In the genomic region with DNA sequence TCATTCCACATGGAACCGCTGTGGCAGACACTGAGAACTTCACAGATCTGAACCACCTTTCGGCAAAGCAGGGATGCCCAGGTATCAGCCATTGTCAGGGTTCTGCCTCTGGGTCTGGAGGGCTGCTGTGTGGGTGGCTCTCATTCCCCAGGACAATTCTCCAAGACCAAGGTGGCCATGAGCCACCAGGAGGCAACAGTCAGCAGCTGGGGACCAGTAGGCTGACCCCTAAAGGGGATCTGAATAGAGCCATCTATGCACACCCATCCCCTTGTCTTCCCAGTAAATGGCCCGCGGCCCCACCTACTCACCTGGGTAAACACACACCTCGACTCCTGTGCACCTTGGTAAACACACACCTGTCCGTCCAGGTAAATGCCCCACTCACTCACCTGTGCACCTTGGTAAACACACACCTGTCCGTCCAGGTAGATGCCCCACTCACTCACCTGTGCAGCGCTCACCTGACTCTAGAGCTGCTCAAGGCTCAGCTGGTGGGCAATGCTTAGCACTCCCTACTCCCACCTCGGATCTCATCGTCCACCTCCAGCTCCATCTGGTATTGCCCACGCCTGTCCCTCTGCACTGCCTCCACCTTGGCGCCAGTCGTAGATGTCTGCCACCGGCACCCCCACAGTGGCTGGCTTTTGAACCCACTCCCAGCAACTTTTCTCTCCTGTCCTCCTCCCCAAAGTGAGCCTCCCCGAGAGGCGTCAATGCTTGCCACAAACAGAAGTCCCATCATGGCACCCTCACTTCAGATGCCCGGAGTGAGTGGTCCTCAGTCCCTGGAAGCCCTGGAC, we compare ENCODE assay signal across 15 cellular contexts. TPM values are rescaled to one million over a fixed set of nuclear protein-coding genes. Genes with fewer than 3 reads are reported as not detected.
A peak's percentile ranks its signal among the peaks of the same experiment; 100 is the strongest.
DNase-seq lines count a peak whose midpoint lies in the region; ATAC-seq, FAIRE-seq and TF ChIP-seq lines count a peak whose summit lies in the region.
"Had no signal": no experiment of that assay in that cellular context is flagged by ENCODE, and none has a peak within 500 bp of the region (broad histone marks: within the 10 kb centered on the region; RNA-seq: fewer than 3 reads in every experiment).

No MANE protein-coding gene starts in this region.

- H3F3A ChIP-seq in SK-N-SH (replicated peaks; ENCODE audit: insufficient read depth) = no peaks in the 10 kb centered on the region

- H3K79me2 ChIP-seq in SK-N-SH (ENCODE audit: insufficient read depth) (peaks cover 19% of the 10 kb centered on the region), K562 (ENCODE audit: control insufficient read depth, insufficient read depth, low read length) (peaks cover 30% of the 10 kb centered on the region), osteoblast (ENCODE audit: insufficient read depth, low read length) (peaks cover 31% of the 10 kb centered on the region)

- no peaks in the 10 kb centered on the region for H3K9me2 ChIP-seq in SK-N-SH

- peak; percentile 48 for FAIRE-seq in K562 (lab: Jason Lieb, UNC)
- FAIRE-seq: GM18507 had no signal

- no peaks in the 10 kb centered on the region for H3K36me3 ChIP-seq in SK-N-SH (replicated peaks in 1 of 2; ENCODE audit: control insufficient read depth in 1 of 2, insufficient read depth in 2 of 2, low read length in 1 of 2)
- peaks cover 13% of the 10 kb centered on the region; the same call in 2 of the 3 replicates for H3K36me3 ChIP-seq in K562 (ENCODE audit: control insufficient read depth, insufficient read depth, low read length)
- H3K36me3 ChIP-seq in osteoblast (ENCODE audit: insufficient read depth, low read length) = no peaks in the 10 kb centered on the region
- no peaks in the 10 kb centered on the region for H3K36me3 ChIP-seq in A673 (ENCODE audit: insufficient read depth, low read length, poor library complexity, severe bottlenecking)
- H3K36me3 ChIP-seq: right atrium auricular region, SJCRH30 had no signal

- ATAC-seq in SK-N-SH treated with all-trans-retinoic acid at 6 μM for 48 hours = no peak
- peak; percentile 13 for ATAC-seq in K562
- no peak for ATAC-seq in HG03342 (IDR thresholded peaks at IDR 0.05; ENCODE audit: unreplicated experiment)
- ATAC-seq: left ventricle myocardium superior had no signal

- no peak for TF ChIP-seq POLR2A in NB4 (IDR thresholded peaks at IDR 0.05; ENCODE audit: extremely low read depth, insufficient read length)
- no peak for TF ChIP-seq POLR2A in K562 (conservative IDR thresholded peaks at IDR 0.05)

- H3K4me3 ChIP-seq in SK-N-SH (ENCODE audit: low read depth in 2 of 2, low read length in 1 of 2) (no peak overlapping the region), NB4 (ENCODE audit: low read depth, low read length) (no peak overlapping the region), K562 (no peak overlapping the region), osteoblast (ENCODE audit: insufficient read depth, low read length) (no peak overlapping the region), A673 (ENCODE audit: low read depth, low read length, poor library complexity, severe bottlenecking) (no peak overlapping the region)
- H3K4me3 ChIP-seq: SJCRH30 had no signal

- 38% methylated on average over 15 of the region's 17 CpGs for WGBS in SK-N-SH (ENCODE audit: low lambda C conversion rate)
- WGBS in K562 (ENCODE audit: insufficient coverage, low coverage, missing lambda C conversion rate) = 27% methylated on average over 17 of the region's 17 CpGs

- intact Hi-C loops in K562 (cut with micrococcal nuclease) = no loop called here
- intact Hi-C loops in A673 (cut with micrococcal nuclease; ENCODE audit: unreplicated experiment) = no loop called here

- H3K4me2 ChIP-seq in SK-N-SH (no peak overlapping the region), K562 (ENCODE audit: insufficient read depth, low read length) (no peak overlapping the region), osteoblast (ENCODE audit: insufficient read depth, low read length) (no peak overlapping the region)

- no peaks in the 10 kb centered on the region for H4K20me1 ChIP-seq in SK-N-SH (ENCODE audit: insufficient read depth)
- H4K20me1 ChIP-seq in K562 (replicated peaks; ENCODE audit: control insufficient read depth, insufficient read depth, low read length) = peaks cover 19% of the 10 kb centered on the region
- H4K20me1 ChIP-seq in osteoblast (ENCODE audit: insufficient read depth, low read length) = peaks cover 7% of the 10 kb centered on the region

- in situ Hi-C loops in K562 (cut with MboI) = no loop called here

- CTCF ChIA-PET in SK-N-SH (lab: Yijun Ruan, JAX) (interaction anchor here (1.1 to 2.8 kb wide), 3 partner anchors 11 to 511 kb away, joined by 4 to 10 read pairs (median 4); partner anchors contain the start of gene ESS2), K562 (lab: Yijun Ruan, JAX; ENCODE audit: low intra/inter-chr PET ratio) (no interaction called here), A673 (lab: Charles Lee) (no interaction called here)

- H3K4me1 ChIP-seq in SK-N-SH (ENCODE audit: control insufficient read depth in 1 of 2, insufficient read depth in 2 of 2, low read depth in 1 of 2, low read length in 1 of 2) = peaks cover 9 to 22% of the 10 kb centered on the region in 2 experiments
- H3K4me1 ChIP-seq in K562 (replicated peaks in 1 of 2; ENCODE audit: control insufficient read depth in 2 of 2, insufficient read depth in 2 of 2, low read length in 2 of 2) = peaks cover 29 to 51% of the 10 kb centered on the region in 2 experiments
- H3K4me1 ChIP-seq in osteoblast (ENCODE audit: insufficient read depth, low read length) = peaks cover 19% of the 10 kb centered on the region
- peaks cover 12% of the 10 kb centered on the region for H3K4me1 ChIP-seq in A673 (ENCODE audit: insufficient read depth, low read length, poor library complexity, severe bottlenecking)

- no peak overlapping the region for H3K9ac ChIP-seq in SK-N-SH
- peak overlapping the region in 1 of 2 experiments; percentile 96; a peak in 1 of 4 replicates for H3K9ac ChIP-seq in K562 (ENCODE audit: insufficient read depth in 1 of 2, low read depth in 2 of 2, low read length in 2 of 2)

- TF ChIP-seq EP300 in SK-N-SH (IDR thresholded peaks at IDR 0.05; ENCODE audit: borderline replicate concordance in 1 of 2, low read depth in 1 of 2, low read length in 1 of 2) = no peak
- peak; percentile 20; the same call in 1 of the 2 replicates for TF ChIP-seq EP300 in K562 (IDR thresholded peaks at IDR 0.05; ENCODE audit: low read length)

- H3K9me3 ChIP-seq in SK-N-SH = no peaks in the 10 kb centered on the region
- H3K9me3 ChIP-seq in K562 (replicated peaks; ENCODE audit: control insufficient read depth, insufficient read depth, low read depth, low read length) = peaks cover 9% of the 10 kb centered on the region
- H3K9me3 ChIP-seq in osteoblast (ENCODE audit: low read depth, low read length) = no peaks in the 10 kb centered on the region
- H3K9me3 ChIP-seq in A673 (ENCODE audit: low read depth, low read length, poor library complexity, severe bottlenecking) = no peaks in the 10 kb centered on the region
- H3K9me3 ChIP-seq: right atrium auricular region, SJCRH30 had no signal

- POLR2A ChIA-PET in SK-N-SH (lab: Yijun Ruan, JAX) = no interaction called here
- POLR2A ChIA-PET in K562 (lab: Yijun Ruan, JAX) = interaction anchor here (0.6 to 4.5 kb wide), 12 partner anchors 11 to 1480 kb away, joined by 3 to 64 read pairs (median 4); partner anchors contain the start of gene ESS2
- POLR2A ChIA-PET in A673 (lab: Charles Lee; ENCODE audit: low non-redundant PET) = no interaction called here

- DNase-seq in SK-N-SH (no peak), NB4 (ENCODE audit: low read depth) (no peak), K562 (ENCODE audit: extremely low read depth in 1 of 4, low spot score in 3 of 4) (peak in 3 of 4 experiments; percentile 77 to 83 (median 78)), osteoblast (ENCODE audit: insufficient read length, low spot score, missing footprints) (peak; percentile 53), A673 (ENCODE audit: low spot score) (no peak), kidney tubule cell (ENCODE audit: low spot score) (no peak)
- DNase-seq: effector CD4-positive, alpha-beta T cell; left ventricle myocardium superior; nephron progenitor cell; SJCRH30 had no signal

- TF ChIP-seq CTCF in SK-N-SH (IDR thresholded peaks at IDR 0.05) (peak; percentile 13; the same call in 1 of the 2 replicates), NB4 (IDR thresholded peaks at IDR 0.05; ENCODE audit: low read depth, low read length) (peak; percentile 33), K562 (IDR thresholded peaks at IDR 0.05 in 2 of 3, conservative IDR thresholded peaks at IDR 0.05 in 1 of 3; ENCODE audit: insufficient read depth in 2 of 3, low read depth in 1 of 3, low read length in 3 of 3) (peak; percentile 82 to 99 (median 90)), osteoblast (IDR thresholded peaks at IDR 0.05; ENCODE audit: extremely low read depth, low read depth, low read length) (no peak), A673 (conservative IDR thresholded peaks at IDR 0.05; ENCODE audit: low read depth, low read length) (no peak)

- H3K27ac ChIP-seq in SK-N-SH (ENCODE audit: low read depth in 2 of 2, low read length in 1 of 2) (no peak overlapping the region), K562 (ENCODE audit: extremely low read depth, low read depth, low read length) (no peak overlapping the region), osteoblast (ENCODE audit: low read depth, low read length) (no peak overlapping the region), A673 (ENCODE audit: low read depth, low read length, poor library complexity, severe bottlenecking) (no peak overlapping the region)
- H3K27ac ChIP-seq: right atrium auricular region, SJCRH30 had no signal

- peaks cover 9% of the 10 kb centered on the region for H3K9me1 ChIP-seq in K562 (ENCODE audit: control insufficient read depth, insufficient read depth, low read length)

- TF ChIP-seq RAD21 in SK-N-SH (IDR thresholded peaks at IDR 0.05; ENCODE audit: low read length) (no peak), K562 (CRISPR knock-in tag; conservative IDR thresholded peaks at IDR 0.05 in 1 of 2, IDR thresholded peaks at IDR 0.05 in 1 of 2) (peak in 1 of 2 experiments; percentile 55; a peak in 2 of 4 replicates)

- no TSS peak for BruUV-seq in K562 (replicated peaks; lab: Mats Ljungman, UMichigan)
- no TSS peak for BruUV-seq in A673 (replicated peaks; lab: Mats Ljungman, UMichigan)

- H3K27me3 ChIP-seq in SK-N-SH (ENCODE audit: insufficient read depth) (peaks cover 39% of the 10 kb centered on the region), K562 (ENCODE audit: control insufficient read depth in 2 of 2, insufficient read depth in 2 of 2, low read length in 2 of 2) (peaks cover 29 to 45% of the 10 kb centered on the region in 2 experiments), osteoblast (ENCODE audit: insufficient read depth, low read length) (peaks cover 31% of the 10 kb centered on the region), A673 (replicated peaks; ENCODE audit: insufficient read depth, low read depth, low read length, poor library complexity) (peaks cover 34% of the 10 kb centered on the region)

- H2AFZ ChIP-seq in SK-N-SH (ENCODE audit: low read depth) = no peak overlapping the region
- H2AFZ ChIP-seq in K562 (ENCODE audit: low read depth, low read length) = no peak overlapping the region
- no peak overlapping the region for H2AFZ ChIP-seq in osteoblast (ENCODE audit: low read length)

RNA-seq across cellular contexts. Expression of gene SLC25A1, which starts 10.2 kb away (rescaled TPM):
- polyA plus RNA-seq in SK-N-SH (2012; rRNA removed) = 34.2 and 44.7 TPM in 2 replicates
- 26.4 and 39.5 TPM in 2 replicates for polyA plus RNA-seq in SK-N-SH (2012; cell fraction: cytosol; rRNA removed)
- polyA plus RNA-seq in SK-N-SH (2012; cell fraction: nucleus; rRNA removed) = 55.0 and 79.5 TPM in 2 replicates
- 34.4 and 107 TPM in 2 replicates for total RNA-seq in K562 (2011; cell fraction: chromatin; rRNA removed; ENCODE audit: low replicate concordance)
- total RNA-seq in K562 (2011; cell fraction: nucleolus; rRNA removed) = 114 and 122 TPM in 2 replicates
- 76.8 and 81.5 TPM in 2 replicates for total RNA-seq in K562 (2011; cell fraction: nucleoplasm; rRNA removed)
- total RNA-seq in K562 (2014; rRNA removed) = 329 and 469 TPM in 2 replicates
- total RNA-seq in K562 (2014; rRNA removed; fragmentation: Illumina TruSeq; extraction: Trizol) = 54.3 and 89.6 TPM in 2 replicates
- total RNA-seq in K562 (2015; rRNA removed; fragmentation: Illumina TruSeq; extraction: Trizol) = 109 and 119 TPM in 2 replicates
- 399 and 408 TPM in 2 replicates for total RNA-seq in K562 (2021)
- polyA plus RNA-seq in K562 (2011; rRNA removed) = 110 and 216 TPM in 2 replicates
- 329 and 368 TPM in 2 replicates for polyA plus RNA-seq in K562 (2011; cell fraction: cytosol; rRNA removed)
- 294 and 343 TPM in 2 replicates for polyA plus RNA-seq in K562 (2011; cell fraction: nucleus; rRNA removed)
- polyA plus RNA-seq in K562 (2012) = 272 and 330 TPM in 2 replicates
- polyA plus RNA-seq in K562 (2014; fragmentation: Illumina TruSeq; extraction: Trizol) = 183 and 239 TPM in 2 replicates
- polyA plus RNA-seq in K562 (2014; fragmentation: Nextera tagmentation; extraction: Ambion mirVana) = 10 to 100 TPM; 11.0 to 23.7 TPM
- polyA plus RNA-seq in K562 (2014; rRNA removed) = 248 and 262 TPM in 2 replicates
- polyA minus RNA-seq in K562 (2011; rRNA and poly(A)+ RNA removed) = 64.7 and 77.1 TPM in 2 replicates
- polyA minus RNA-seq in K562 (2011; cell fraction: cytosol; rRNA and poly(A)+ RNA removed) = 103 and 287 TPM in 2 replicates
- polyA minus RNA-seq in K562 (2011; cell fraction: nucleus; rRNA and poly(A)+ RNA removed) = 46.3 and 88.1 TPM in 2 replicates
- total RNA-seq in osteoblast = 63.7 and 69.2 TPM in 2 replicates
- total RNA-seq in A673 (2021) = 91.0 and 115 TPM in 2 replicates

RNA-seq across cellular contexts. Expression of gene GSC2, which starts 18.2 kb away (rescaled TPM):
- polyA plus RNA-seq in SK-N-SH (2012; rRNA removed) (not detected in 2 replicates), K562 (2011; rRNA removed) (not detected in 2 replicates), K562 (2014; fragmentation: Illumina TruSeq; extraction: Trizol) (not detected in 2 replicates), K562 (2014; fragmentation: Nextera tagmentation; extraction: Ambion mirVana) (not detected), K562 (2014; rRNA removed) (not detected in 2 replicates)
- polyA plus RNA-seq in SK-N-SH (2012; cell fraction: cytosol; rRNA removed) = not detected in 2 replicates
- not detected in 2 replicates for polyA plus RNA-seq in SK-N-SH (2012; cell fraction: nucleus; rRNA removed)
- not detected in 2 replicates for total RNA-seq in K562 (2011; cell fraction: chromatin; rRNA removed; ENCODE audit: low replicate concordance)
- not detected in 2 replicates for total RNA-seq in K562 (2011; cell fraction: nucleolus; rRNA removed)
- total RNA-seq in K562 (2011; cell fraction: nucleoplasm; rRNA removed) = not detected in 2 replicates
- total RNA-seq in K562 (2014; rRNA removed) (not detected in 2 replicates), K562 (2014; rRNA removed; fragmentation: Illumina TruSeq; extraction: Trizol) (not detected in 2 replicates), K562 (2015; rRNA removed; fragmentation: Illumina TruSeq; extraction: Trizol) (not detected in 2 replicates), K562 (2021) (not detected in 2 replicates), osteoblast (not detected in 2 replicates), A673 (2021) (not detected in 2 replicates)
- not detected in 2 replicates for polyA plus RNA-seq in K562 (2011; cell fraction: cytosol; rRNA removed)
- not detected in 2 replicates for polyA plus RNA-seq in K562 (2011; cell fraction: nucleus; rRNA removed)
- polyA plus RNA-seq in K562 (2012) = not detected in 2 replicates
- polyA minus RNA-seq in K562 (2011; rRNA and poly(A)+ RNA removed) = not detected in 2 replicates
- not detected in 2 replicates for polyA minus RNA-seq in K562 (2011; cell fraction: cytosol; rRNA and poly(A)+ RNA removed)
- not detected in 2 replicates for polyA minus RNA-seq in K562 (2011; cell fraction: nucleus; rRNA and poly(A)+ RNA removed)
- total RNA-seq: HT1080, left ventricle myocardium superior, right atrium auricular region, SJCRH30 had no signal

RNA-seq across cellular contexts. Expression of gene ESS2, which starts 23.8 kb away (rescaled TPM):
- 14.5 and 15.4 TPM in 2 replicates for polyA plus RNA-seq in SK-N-SH (2012; rRNA removed)
- 6.6 and 10.1 TPM in 2 replicates for polyA plus RNA-seq in SK-N-SH (2012; cell fraction: cytosol; rRNA removed)
- 22.4 and 27.9 TPM in 2 replicates for polyA plus RNA-seq in SK-N-SH (2012; cell fraction: nucleus; rRNA removed)
- total RNA-seq in K562 (2011; cell fraction: chromatin; rRNA removed; ENCODE audit: low replicate concordance) = 22.9 and 43.9 TPM in 2 replicates
- total RNA-seq in K562 (2011; cell fraction: nucleolus; rRNA removed) = 30.7 and 33.7 TPM in 2 replicates
- total RNA-seq in K562 (2011; cell fraction: nucleoplasm; rRNA removed) = 20.2 and 27.2 TPM in 2 replicates
- total RNA-seq in K562 (2014; rRNA removed) = 42.5 and 47.4 TPM in 2 replicates
- total RNA-seq in K562 (2014; rRNA removed; fragmentation: Illumina TruSeq; extraction: Trizol) = 9.4 and 10.7 TPM in 2 replicates
- 28.3 and 30.9 TPM in 2 replicates for total RNA-seq in K562 (2015; rRNA removed; fragmentation: Illumina TruSeq; extraction: Trizol)
- 51.3 and 52.8 TPM in 2 replicates for total RNA-seq in K562 (2021)
- 26.8 and 44.0 TPM in 2 replicates for polyA plus RNA-seq in K562 (2011; rRNA removed)
- 44.3 and 59.3 TPM in 2 replicates for polyA plus RNA-seq in K562 (2011; cell fraction: cytosol; rRNA removed)
- 50.0 and 63.7 TPM in 2 replicates for polyA plus RNA-seq in K562 (2011; cell fraction: nucleus; rRNA removed)
- 34.4 and 35.2 TPM in 2 replicates for polyA plus RNA-seq in K562 (2012)
- 23.6 and 41.0 TPM in 2 replicates for polyA plus RNA-seq in K562 (2014; fragmentation: Illumina TruSeq; extraction: Trizol)
- polyA plus RNA-seq in K562 (2014; fragmentation: Nextera tagmentation; extraction: Ambion mirVana) = 1 to 10 TPM in 1 of 2 experiments, under 1 TPM in 1; 0.70 to 1.9 TPM
- polyA plus RNA-seq in K562 (2014; rRNA removed) = 47.1 and 58.1 TPM in 2 replicates
- 11.3 and 13.6 TPM in 2 replicates for polyA minus RNA-seq in K562 (2011; rRNA and poly(A)+ RNA removed)
- 16.3 and 30.8 TPM in 2 replicates for polyA minus RNA-seq in K562 (2011; cell fraction: cytosol; rRNA and poly(A)+ RNA removed)
- 11.7 and 24.3 TPM in 2 replicates for polyA minus RNA-seq in K562 (2011; cell fraction: nucleus; rRNA and poly(A)+ RNA removed)
- total RNA-seq in osteoblast = 19.4 and 22.1 TPM in 2 replicates
- 21.1 and 21.4 TPM in 2 replicates for total RNA-seq in A673 (2021)

RNA-seq across cellular contexts. Expression of gene TSSK2, which starts 37.2 kb away (rescaled TPM):
- polyA plus RNA-seq in SK-N-SH (2012; rRNA removed) (not detected in 2 replicates), K562 (2011; rRNA removed) (not detected in 2 replicates), K562 (2014; fragmentation: Illumina TruSeq; extraction: Trizol) (not detected in 2 replicates), K562 (2014; fragmentation: Nextera tagmentation; extraction: Ambion mirVana) (not detected), K562 (2014; rRNA removed) (0.04 TPM in 1 of 2 replicates, not detected in the other)
- not detected in 2 replicates for polyA plus RNA-seq in SK-N-SH (2012; cell fraction: cytosol; rRNA removed)
- not detected in 2 replicates for polyA plus RNA-seq in SK-N-SH (2012; cell fraction: nucleus; rRNA removed)
- total RNA-seq in K562 (2011; cell fraction: chromatin; rRNA removed; ENCODE audit: low replicate concordance) = 0.21 TPM in 1 of 2 replicates, not detected in the other
- not detected in 2 replicates for total RNA-seq in K562 (2011; cell fraction: nucleolus; rRNA removed)
- total RNA-seq in K562 (2011; cell fraction: nucleoplasm; rRNA removed) = 0.22 TPM in 1 of 2 replicates, not detected in the other
- total RNA-seq in K562 (2014; rRNA removed) (not detected in 2 replicates), K562 (2014; rRNA removed; fragmentation: Illumina TruSeq; extraction: Trizol) (not detected in 2 replicates), K562 (2015; rRNA removed; fragmentation: Illumina TruSeq; extraction: Trizol) (not detected in 2 replicates), K562 (2021) (not detected in 2 replicates), osteoblast (not detected in 2 replicates), A673 (2021) (not detected in 2 replicates)
- 0.04 TPM in 1 of 2 replicates, not detected in the other for polyA plus RNA-seq in K562 (2011; cell fraction: cytosol; rRNA removed)
- 0.10 TPM in 1 of 2 replicates, not detected in the other for polyA plus RNA-seq in K562 (2011; cell fraction: nucleus; rRNA removed)
- polyA plus RNA-seq in K562 (2012) = not detected in 2 replicates
- not detected in 2 replicates for polyA minus RNA-seq in K562 (2011; rRNA and poly(A)+ RNA removed)
- polyA minus RNA-seq in K562 (2011; cell fraction: cytosol; rRNA and poly(A)+ RNA removed) = not detected in 2 replicates
- polyA minus RNA-seq in K562 (2011; cell fraction: nucleus; rRNA and poly(A)+ RNA removed) = not detected in 2 replicates
- total RNA-seq: HT1080, left ventricle myocardium superior, right atrium auricular region, SJCRH30 had no signal

RNA-seq across cellular contexts. Expression of gene DGCR2, which starts 46.1 kb away (rescaled TPM):
- polyA plus RNA-seq in SK-N-SH (2012; rRNA removed) (21.5 and 30.4 TPM in 2 replicates), K562 (2011; rRNA removed) (45.6 and 65.3 TPM in 2 replicates), K562 (2014; fragmentation: Illumina TruSeq; extraction: Trizol) (56.7 and 59.7 TPM in 2 replicates), K562 (2014; fragmentation: Nextera tagmentation; extraction: Ambion mirVana) (under 1 TPM; 0.69 to 0.70 TPM), K562 (2014; rRNA removed) (54.1 and 56.4 TPM in 2 replicates)
- polyA plus RNA-seq in SK-N-SH (2012; cell fraction: cytosol; rRNA removed) = 15.1 and 23.8 TPM in 2 replicates
- 30.5 and 30.9 TPM in 2 replicates for polyA plus RNA-seq in SK-N-SH (2012; cell fraction: nucleus; rRNA removed)
- 104 and 237 TPM in 2 replicates for total RNA-seq in K562 (2011; cell fraction: chromatin; rRNA removed; ENCODE audit: low replicate concordance)
- 233 and 250 TPM in 2 replicates for total RNA-seq in K562 (2011; cell fraction: nucleolus; rRNA removed)
- 163 and 192 TPM in 2 replicates for total RNA-seq in K562 (2011; cell fraction: nucleoplasm; rRNA removed)
- total RNA-seq in K562 (2014; rRNA removed) (62.9 and 79.7 TPM in 2 replicates), K562 (2014; rRNA removed; fragmentation: Illumina TruSeq; extraction: Trizol) (25.0 and 31.7 TPM in 2 replicates), K562 (2015; rRNA removed; fragmentation: Illumina TruSeq; extraction: Trizol) (52.2 and 56.7 TPM in 2 replicates), K562 (2021) (101 and 103 TPM in 2 replicates), osteoblast (40.7 and 43.4 TPM in 2 replicates), A673 (2021) (41.1 and 47.3 TPM in 2 replicates)
- polyA plus RNA-seq in K562 (2011; cell fraction: cytosol; rRNA removed) = 87.9 and 92.8 TPM in 2 replicates
- 96.5 and 99.6 TPM in 2 replicates for polyA plus RNA-seq in K562 (2011; cell fraction: nucleus; rRNA removed)
- 68.2 and 87.4 TPM in 2 replicates for polyA plus RNA-seq in K562 (2012)
- polyA minus RNA-seq in K562 (2011; rRNA and poly(A)+ RNA removed) = 59.4 and 60.5 TPM in 2 replicates
- 76.8 and 101 TPM in 2 replicates for polyA minus RNA-seq in K562 (2011; cell fraction: cytosol; rRNA and poly(A)+ RNA removed)
- polyA minus RNA-seq in K562 (2011; cell fraction: nucleus; rRNA and poly(A)+ RNA removed) = 59.6 and 106 TPM in 2 replicates

Comparison
In these comparisons a context has a peak if more than half of its experiments do, and no peak if none do; other contexts are left out.
1. DNase-seq: peak in K562 (3 of 4) and osteoblast (single experiment); none in SK-N-SH (single experiment), NB4 (single experiment), A673 (single experiment) and kidney tubule cell (single experiment).
2. CTCF ChIP-seq: peak in SK-N-SH (single experiment), NB4 (single experiment) and K562 (3 of 3); none in osteoblast (single experiment) and A673 (single experiment).
3. Of the 27 proteins assayed by ChIP-seq in both K562 and SK-N-SH: peak only in K562: EP300 and SMC3; only in SK-N-SH: none; in both: CTCF; in neither: 22; mixed calls (peak in some experiments, not most) for 2.